1 cellular context compared by ENCODE assay signal in genomic region chr17:59370580-59371299, GRCh38.
TF ChIP-seq lines count a peak whose summit lies in the region.

No MANE protein-coding gene starts in this region.

TF ChIP-seq in IMR-90, 13 proteins besides CTCF, POLR2A, EP300 and RAD21 (continued from another document):
- TF ChIP-seq USF2 (IDR thresholded peaks at IDR 0.05; ENCODE audit: low read depth, low read length): no peak
